Comparison of ENCODE assay signal across 28 cellular contexts in genomic region chr4:177196615-177197014, GRCh38.
"Had no signal": no experiment of that assay in that cellular context is flagged by ENCODE, and none has a peak within 500 bp of the region (broad histone marks: within the 10 kb centered on the region; RNA-seq: fewer than 3 reads in every experiment).

No MANE protein-coding gene starts in this region.

- H3K27ac Mint-ChIP-seq: dendritic cell treated with granulocyte-macrophage colony-stimulating factor and Interleukin-4, amounts not matched to agents 40 ng/mL and 50 ng/mL, for 4 days; effector memory CD8-positive, alpha-beta T cell; endodermal cell; mesothelial cell of epicardium; naive B cell; naive thymus-derived CD8-positive, alpha-beta T cell had no signal

- H3K4me1 Mint-ChIP-seq: endodermal cell; mesothelial cell of epicardium; naive B cell; naive thymus-derived CD8-positive, alpha-beta T cell had no signal

- H3K36me3 ChIP-seq: esophagus squamous epithelium, gastrocnemius medialis, heart right ventricle, left lung, lower lobe of right lung had no signal

- ATAC-seq: effector memory CD8-positive, alpha-beta T cell; esophagus mucosa; gastrocnemius medialis; heart right ventricle; left cardiac atrium; left lung; left ventricle myocardium superior; lower lobe of right lung; mucosa of descending colon; naive thymus-derived CD8-positive, alpha-beta T cell had no signal

- H3K27me3 ChIP-seq: esophagus squamous epithelium, gastrocnemius medialis, heart right ventricle, left lung had no signal

- DNase-seq: cortex of kidney; effector CD8-positive, alpha-beta T cell; effector memory CD8-positive, alpha-beta T cell; endodermal cell; erythroblast; esophagus squamous epithelium; foreskin fibroblast; foreskin melanocyte; gastrocnemius medialis; glutamatergic neuron; head of caudate nucleus; heart right ventricle; hippocampal formation; left cardiac atrium; left lung; left ventricle myocardium superior; lower lobe of right lung; mesenchymal stem cell; mucosa of descending colon; naive B cell; naive thymus-derived CD8-positive, alpha-beta T cell had no signal

- H3K4me3 ChIP-seq: esophagus squamous epithelium, gastrocnemius medialis, heart right ventricle, left lung, lower lobe of right lung, mucosa of descending colon had no signal

- H3K27me3 Mint-ChIP-seq: dendritic cell treated with granulocyte-macrophage colony-stimulating factor and Interleukin-4, amounts not matched to agents 40 ng/mL and 50 ng/mL, for 4 days; naive B cell had no signal

- FAIRE-seq: endometrium, islet of Langerhans, keratinocyte had no signal

- H3K4me1 ChIP-seq: esophagus squamous epithelium, gastrocnemius medialis, heart right ventricle, left lung, lower lobe of right lung had no signal

- H3K27ac ChIP-seq: epithelial cell of prostate, esophagus squamous epithelium, gastrocnemius medialis, heart right ventricle, left lung, lower lobe of right lung had no signal

- H3K36me3 Mint-ChIP-seq: mesothelial cell of epicardium; naive thymus-derived CD8-positive, alpha-beta T cell had no signal

- H3K4me3 Mint-ChIP-seq: dendritic cell treated with granulocyte-macrophage colony-stimulating factor and Interleukin-4, amounts not matched to agents 40 ng/mL and 50 ng/mL, for 4 days; effector memory CD8-positive, alpha-beta T cell; endodermal cell; mesothelial cell of epicardium; naive B cell; naive thymus-derived CD8-positive, alpha-beta T cell had no signal

- H3K9me3 ChIP-seq: esophagus squamous epithelium, gastrocnemius medialis, lower lobe of right lung, mucosa of descending colon had no signal
